Comparison of ENCODE assay signal across 1 cellular context in genomic region chr7:6675807-6676405, GRCh38.
TF ChIP-seq lines count a peak whose summit lies in the region.

No MANE protein-coding gene starts in this region.

TF ChIP-seq in H1, 55 proteins besides CTCF, POLR2A, EP300 and RAD21:
- 0 out of 2 replicates have a peak, but pooled peaks have one; percentile 52 for TF ChIP-seq GTF2F1 (IDR thresholded peaks at IDR 0.05; ENCODE audit: borderline replicate concordance, low read depth, low read length)
- TF ChIP-seq EZH2 (IDR thresholded peaks at IDR 0.05; ENCODE audit: low read depth, low read length, severe bottlenecking), result no peak
- TF ChIP-seq ZNF274 (IDR thresholded peaks at IDR 0.05; ENCODE audit: borderline replicate concordance, extremely low read depth, low read length), result peak; percentile 91
